ENCODE assay signal across 18 cellular contexts in the genomic region with DNA sequence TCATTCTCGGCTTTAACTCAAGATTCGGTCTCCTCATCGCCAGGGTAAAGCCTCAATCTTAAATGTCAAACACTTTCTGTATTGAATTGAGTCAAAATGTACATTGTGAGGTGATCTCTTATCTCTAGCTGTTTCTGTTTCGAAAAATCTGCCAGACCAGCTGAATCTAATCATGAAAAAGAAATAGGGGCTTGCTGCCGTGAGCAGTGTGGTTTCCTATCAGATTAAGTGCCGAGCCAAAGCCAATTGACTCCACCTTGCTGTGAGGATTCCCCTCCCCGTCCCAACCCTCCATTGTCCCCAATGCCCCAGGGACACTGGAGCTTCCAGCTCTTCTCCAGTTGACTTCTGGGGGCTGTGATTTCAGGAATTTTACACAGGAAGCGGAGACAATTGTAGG. TPM values are rescaled to one million over a fixed set of nuclear protein-coding genes. Genes with fewer than 3 reads are reported as not detected.
DNase-seq lines count a peak whose midpoint lies in the region; ATAC-seq and TF ChIP-seq lines count a peak whose summit lies in the region.
"Had no signal": no experiment of that assay in that cellular context is flagged by ENCODE, and none has a peak within 500 bp of the region (broad histone marks: within the 10 kb centered on the region; RNA-seq: fewer than 3 reads in every experiment).

No MANE protein-coding gene starts in this region.

- intact Hi-C loops in left ventricle myocardium inferior (cut with micrococcal nuclease): no loop called here
- intact Hi-C loops in Right ventricle myocardium inferior (cut with DNase I): no loop called here
- intact Hi-C loops in activated T-helper 2 cell treated with anti-CD3 and anti-CD28 coated beads, Interferon-gamma antibody, Interleukin-2, Interleukin-4, amounts not matched to agents 10 μg/mL and 5 μg/mL and 100 μg/mL, durations not matched to agents 14 hours and 24 hours and 36 hours (cut with micrococcal nuclease): loop anchor here (1.0 kb wide), 1 partner anchor 17 kb away; no protein-coding TSS in a partner anchor

- peaks cover 36% of the 10 kb centered on the region for H3K9me3 Mint-ChIP-seq in activated T-helper 2 cell treated with anti-CD3 and anti-CD28 coated beads, Interferon-gamma antibody, Interleukin-2, Interleukin-4, amounts not matched to agents 10 μg/mL and 5 μg/mL and 100 μg/mL, durations not matched to agents 14 hours and 24 hours and 36 hours
- peaks cover 9% of the 10 kb centered on the region for H3K9me3 Mint-ChIP-seq in stimulated activated effector memory CD8-positive, alpha-beta T cell treated with anti-CD3 and anti-CD28 coated beads, Interleukin-12 subunit alpha, Interleukin-12 subunit beta, amount 100 ng/mL, for 72 hours

- peaks cover 8% of the 10 kb centered on the region for H3K27me3 ChIP-seq in left ventricle myocardium inferior (ENCODE audit: low read depth)
- H3K27me3 ChIP-seq: esophagus muscularis mucosa, tibial nerve had no signal

- H3K4me1 ChIP-seq in left ventricle myocardium inferior: no peaks in the 10 kb centered on the region
- H3K4me1 ChIP-seq: esophagus muscularis mucosa, lower lobe of right lung, tibial nerve had no signal

- ATAC-seq in Right ventricle myocardium inferior (no peak), HG03565 (IDR thresholded peaks at IDR 0.05; ENCODE audit: unreplicated experiment) (peak; percentile 48), GM19463 (IDR thresholded peaks at IDR 0.05; ENCODE audit: unreplicated experiment) (no peak)
- peak; percentile 59 for ATAC-seq in stimulated activated effector memory CD8-positive, alpha-beta T cell treated with anti-CD3 and anti-CD28 coated beads, Interleukin-12 subunit alpha, Interleukin-12 subunit beta, amount 100 ng/mL, for 72 hours
- ATAC-seq: lower lobe of right lung; naive thymus-derived CD4-positive, alpha-beta T cell had no signal

- no peaks in the 10 kb centered on the region for H3K36me3 ChIP-seq in left ventricle myocardium inferior
- H3K36me3 ChIP-seq: esophagus muscularis mucosa, lower lobe of right lung, tibial nerve had no signal

- H3K27ac Mint-ChIP-seq in activated T-helper 2 cell treated with anti-CD3 and anti-CD28 coated beads, Interferon-gamma antibody, Interleukin-2, Interleukin-4, amounts not matched to agents 10 μg/mL and 5 μg/mL and 100 μg/mL, durations not matched to agents 14 hours and 24 hours and 36 hours: no peak overlapping the region
- H3K27ac Mint-ChIP-seq in stimulated activated effector memory CD8-positive, alpha-beta T cell treated with anti-CD3 and anti-CD28 coated beads, Interleukin-12 subunit alpha, Interleukin-12 subunit beta, amount 100 ng/mL, for 72 hours: no peak overlapping the region

- H3K4me3 Mint-ChIP-seq in activated T-helper 2 cell treated with anti-CD3 and anti-CD28 coated beads, Interferon-gamma antibody, Interleukin-2, Interleukin-4, amounts not matched to agents 10 μg/mL and 5 μg/mL and 100 μg/mL, durations not matched to agents 14 hours and 24 hours and 36 hours (ENCODE audit: low read depth): no peak overlapping the region
- no peak overlapping the region for H3K4me3 Mint-ChIP-seq in stimulated activated effector memory CD8-positive, alpha-beta T cell treated with anti-CD3 and anti-CD28 coated beads, Interleukin-12 subunit alpha, Interleukin-12 subunit beta, amount 100 ng/mL, for 72 hours
- H3K4me3 Mint-ChIP-seq: naive thymus-derived CD4-positive, alpha-beta T cell had no signal

- peaks cover 13% of the 10 kb centered on the region for H3K4me1 Mint-ChIP-seq in activated T-helper 2 cell treated with anti-CD3 and anti-CD28 coated beads, Interferon-gamma antibody, Interleukin-2, Interleukin-4, amounts not matched to agents 10 μg/mL and 5 μg/mL and 100 μg/mL, durations not matched to agents 14 hours and 24 hours and 36 hours (ENCODE audit: low read depth)
- H3K4me1 Mint-ChIP-seq in stimulated activated effector memory CD8-positive, alpha-beta T cell treated with anti-CD3 and anti-CD28 coated beads, Interleukin-12 subunit alpha, Interleukin-12 subunit beta, amount 100 ng/mL, for 72 hours: no peaks in the 10 kb centered on the region

- CTCF ChIA-PET in GM10248 (lab: Yijun Ruan, JAX): no interaction called here

- peaks cover 16% of the 10 kb centered on the region for H3K36me3 Mint-ChIP-seq in activated T-helper 2 cell treated with anti-CD3 and anti-CD28 coated beads, Interferon-gamma antibody, Interleukin-2, Interleukin-4, amounts not matched to agents 10 μg/mL and 5 μg/mL and 100 μg/mL, durations not matched to agents 14 hours and 24 hours and 36 hours (ENCODE audit: low read depth)
- H3K36me3 Mint-ChIP-seq in stimulated activated effector memory CD8-positive, alpha-beta T cell treated with anti-CD3 and anti-CD28 coated beads, Interleukin-12 subunit alpha, Interleukin-12 subunit beta, amount 100 ng/mL, for 72 hours: no peaks in the 10 kb centered on the region

- H3K27me3 Mint-ChIP-seq in activated T-helper 2 cell treated with anti-CD3 and anti-CD28 coated beads, Interferon-gamma antibody, Interleukin-2, Interleukin-4, amounts not matched to agents 10 μg/mL and 5 μg/mL and 100 μg/mL, durations not matched to agents 14 hours and 24 hours and 36 hours (ENCODE audit: low read depth): peaks cover 18% of the 10 kb centered on the region

- H3K27ac ChIP-seq in left ventricle myocardium inferior (replicated peaks): peak overlapping the region; percentile 24
- H3K27ac ChIP-seq: esophagus muscularis mucosa, lower lobe of right lung, skin epidermis, tibial nerve had no signal

- POLR2A ChIA-PET in GM10248 (lab: Yijun Ruan, JAX): no interaction called here

- H3K4me3 ChIP-seq in left ventricle myocardium inferior: no peak overlapping the region
- H3K4me3 ChIP-seq: esophagus muscularis mucosa, lower lobe of right lung, skin epidermis, tibial nerve had no signal

- TF ChIP-seq CTCF in left ventricle myocardium inferior (IDR thresholded peaks at IDR 0.05; ENCODE audit: borderline replicate concordance) (no peak), GM10248 (IDR thresholded peaks at IDR 0.05; ENCODE audit: control extremely low read depth, extremely low read depth, low read depth, missing control alignments) (no peak)

- DNase-seq in left ventricle myocardium inferior (no peak), Right ventricle myocardium inferior (ENCODE audit: missing footprints) (no peak), GM10248 (ENCODE audit: extremely low spot score) (no peak), SKM-1 treated with dmso at 0.1 percent for 144 hours (lab: John Stamatoyannopoulos, UW; ENCODE audit: unreplicated experiment) (no peak)
- peak; percentile 64 for DNase-seq in activated T-helper 2 cell treated with anti-CD3 and anti-CD28 coated beads, Interferon-gamma antibody, Interleukin-2, Interleukin-4, amounts not matched to agents 10 μg/mL and 5 μg/mL and 100 μg/mL, durations not matched to agents 14 hours and 24 hours and 36 hours (ENCODE audit: low spot score)
- no peak for DNase-seq in stimulated activated effector memory CD8-positive, alpha-beta T cell treated with anti-CD3 and anti-CD28 coated beads, Interleukin-12 subunit alpha, Interleukin-12 subunit beta, amount 100 ng/mL, for 72 hours (ENCODE audit: low spot score in 2 of 2)
- DNase-seq: COR-L47, Kasumi-1, lower lobe of right lung, NCI-H69 had no signal

- peaks cover 16% of the 10 kb centered on the region for H3K9me3 ChIP-seq in left ventricle myocardium inferior (replicated peaks)

RNA-seq across cellular contexts. Expression of gene CRLF2, which starts 12.5 kb away (rescaled TPM):
- total RNA-seq in left ventricle myocardium inferior (not detected), Right ventricle myocardium inferior (not detected)
- 5.6 and 6.0 TPM in 2 replicates for total RNA-seq in activated T-helper 2 cell treated with anti-CD3 and anti-CD28 coated beads, Interferon-gamma antibody, Interleukin-2, Interleukin-4, amounts not matched to agents 10 μg/mL and 5 μg/mL and 100 μg/mL, durations not matched to agents 14 hours and 24 hours and 36 hours
- total RNA-seq: bronchial epithelial cell had no signal

RNA-seq across cellular contexts. Expression of gene CSF2RA, which starts 43.7 kb away (rescaled TPM):
- total RNA-seq in left ventricle myocardium inferior: 2.0 TPM
- 3.6 TPM for total RNA-seq in Right ventricle myocardium inferior
- 0.25 and 0.62 TPM in 2 replicates for total RNA-seq in activated T-helper 2 cell treated with anti-CD3 and anti-CD28 coated beads, Interferon-gamma antibody, Interleukin-2, Interleukin-4, amounts not matched to agents 10 μg/mL and 5 μg/mL and 100 μg/mL, durations not matched to agents 14 hours and 24 hours and 36 hours
- total RNA-seq: bronchial epithelial cell, dermis microvascular lymphatic vessel endothelial cell had no signal

Comparison
In these comparisons a context has a peak if more than half of its experiments do, and no peak if none do; other contexts are left out.
1. ATAC-seq: peak in HG03565 (single experiment) and stimulated activated effector memory CD8-positive, alpha-beta T cell treated with anti-CD3 and anti-CD28 coated beads, Interleukin-12 subunit alpha, Interleukin-12 subunit beta, amount 100 ng/mL, for 72 hours (single experiment); none in Right ventricle myocardium inferior (single experiment) and GM19463 (single experiment).